1 cellular context compared by ENCODE assay signal in the genomic region with DNA sequence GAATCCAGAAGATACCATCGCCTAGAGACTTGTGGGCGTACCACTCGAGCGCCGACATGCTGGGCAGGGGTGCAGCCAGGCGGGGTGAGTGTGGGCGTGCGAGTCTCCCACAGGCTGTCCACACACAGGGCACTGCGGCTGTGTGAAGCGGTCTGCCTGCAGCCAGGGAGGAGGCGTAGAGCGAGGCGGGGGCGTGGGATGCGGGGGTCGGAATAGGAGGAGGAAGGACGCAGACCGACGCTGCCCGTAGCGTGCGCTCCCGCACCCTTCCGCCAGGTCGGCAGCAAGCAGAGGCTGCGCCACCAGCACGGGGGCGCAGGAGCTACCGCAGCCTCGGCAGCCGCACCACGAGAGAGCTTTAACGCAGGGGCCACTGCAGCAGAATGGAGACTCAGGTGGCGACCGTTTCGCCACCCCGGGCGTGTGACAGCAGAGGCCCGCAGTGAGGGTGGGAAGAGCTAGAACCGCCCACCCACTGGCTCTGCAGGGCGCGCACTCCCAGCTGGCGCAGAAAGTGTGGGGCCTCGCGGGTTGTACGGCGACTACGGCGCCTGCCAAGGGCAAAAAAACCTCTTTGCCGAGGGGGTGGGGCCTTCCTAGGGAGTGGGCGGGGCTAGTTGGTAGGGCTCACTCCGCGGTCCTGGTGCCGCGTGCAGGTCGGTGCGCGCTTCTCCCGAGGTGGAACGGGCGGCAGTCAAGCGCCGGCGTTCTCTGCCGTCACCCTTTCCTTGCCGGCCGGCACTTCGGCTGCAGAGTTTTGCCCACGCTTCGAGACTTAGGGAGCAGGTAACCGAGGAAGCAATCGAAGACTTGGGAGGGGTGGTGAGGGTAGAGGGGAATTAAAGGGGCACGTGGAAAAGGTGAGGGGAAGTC.
TF ChIP-seq lines count a peak whose summit lies in the region.

Gene MBLAC2 (minus strand): TSS at position 537 of the 873 bp plus-strand sequence. CDS start 479 bp downstream, at position 58.
Gene POLR3G (plus strand): TSS at position 630 of the 873 bp plus-strand sequence. CDS start 10,704 bp downstream, outside the sequence.

TF ChIP-seq in HEK293, 187 proteins besides CTCF, POLR2A, EP300 and RAD21 (continued from another document and continues in another):
- TF ChIP-seq, protein P1, sequence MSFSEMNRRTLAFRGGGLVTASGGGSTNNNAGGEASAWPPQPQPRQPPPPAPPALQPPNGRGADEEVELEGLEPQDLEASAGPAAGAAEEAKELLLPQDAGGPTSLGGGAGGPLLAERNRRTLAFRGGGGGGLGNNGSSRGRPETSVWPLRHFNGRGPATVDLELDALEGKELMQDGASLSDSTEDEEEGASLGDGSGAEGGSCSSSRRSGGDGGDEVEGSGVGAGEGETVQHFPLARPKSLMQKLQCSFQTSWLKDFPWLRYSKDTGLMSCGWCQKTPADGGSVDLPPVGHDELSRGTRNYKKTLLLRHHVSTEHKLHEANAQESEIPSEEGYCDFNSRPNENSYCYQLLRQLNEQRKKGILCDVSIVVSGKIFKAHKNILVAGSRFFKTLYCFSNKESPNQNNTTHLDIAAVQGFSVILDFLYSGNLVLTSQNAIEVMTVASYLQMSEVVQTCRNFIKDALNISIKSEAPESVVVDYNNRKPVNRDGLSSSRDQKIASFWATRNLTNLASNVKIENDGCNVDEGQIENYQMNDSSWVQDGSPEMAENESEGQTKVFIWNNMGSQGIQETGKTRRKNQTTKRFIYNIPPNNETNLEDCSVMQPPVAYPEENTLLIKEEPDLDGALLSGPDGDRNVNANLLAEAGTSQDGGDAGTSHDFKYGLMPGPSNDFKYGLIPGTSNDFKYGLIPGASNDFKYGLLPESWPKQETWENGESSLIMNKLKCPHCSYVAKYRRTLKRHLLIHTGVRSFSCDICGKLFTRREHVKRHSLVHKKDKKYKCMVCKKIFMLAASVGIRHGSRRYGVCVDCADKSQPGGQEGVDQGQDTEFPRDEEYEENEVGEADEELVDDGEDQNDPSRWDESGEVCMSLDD (tag by site-specific recombination; IDR thresholded peaks at IDR 0.05), result peak; percentile 84
- no peak for TF ChIP-seq ZNF654 (tag by site-specific recombination; IDR thresholded peaks at IDR 0.05; ENCODE audit: low read depth)
- TF ChIP-seq ZNF423 (tag by site-specific recombination; IDR thresholded peaks at IDR 0.05), result peak; percentile 92
- TF ChIP-seq EGR2 (tag by site-specific recombination; IDR thresholded peaks at IDR 0.05; ENCODE audit: low read depth), result peak; percentile 99
- TF ChIP-seq ZNF596 (tag by site-specific recombination; IDR thresholded peaks at IDR 0.05), result no peak; the same call in 1 of the 2 replicates
- peak; percentile 82; the same call in 1 of the 2 replicates for TF ChIP-seq ZNF660 (tag by site-specific recombination; IDR thresholded peaks at IDR 0.05)
- TF ChIP-seq ZNF26 (tag by site-specific recombination; IDR thresholded peaks at IDR 0.05), result no peak
- TF ChIP-seq SP2 (tag by site-specific recombination; IDR thresholded peaks at IDR 0.05), result peak; percentile 89
- no peak for TF ChIP-seq ZNF37A (tag by site-specific recombination; IDR thresholded peaks at IDR 0.05)
- TF ChIP-seq ZBTB17 (tag by site-specific recombination; IDR thresholded peaks at IDR 0.05), result peak; percentile 90
- peak; percentile 37 for TF ChIP-seq WT1 (tag by site-specific recombination; IDR thresholded peaks at IDR 0.05)
- TF ChIP-seq SCRT2 (tag by site-specific recombination; IDR thresholded peaks at IDR 0.05), result 0 out of 2 replicates have a peak, but pooled peaks have one; percentile 23
- TF ChIP-seq ZSCAN23 (tag by site-specific recombination; IDR thresholded peaks at IDR 0.05), result peak; percentile 60; the same call in 1 of the 2 replicates
- TF ChIP-seq ZNF488 (tag by site-specific recombination; IDR thresholded peaks at IDR 0.05), result no peak
- peak; percentile 69 for TF ChIP-seq ZNF398 (tag by site-specific recombination; IDR thresholded peaks at IDR 0.05)
- TF ChIP-seq ZNF610 (tag by site-specific recombination; IDR thresholded peaks at IDR 0.05; ENCODE audit: borderline replicate concordance), result peak; percentile 63; the same call in 1 of the 2 replicates
- peak; percentile 86 for TF ChIP-seq ZBTB20 (tag by site-specific recombination; IDR thresholded peaks at IDR 0.05)
- peak; percentile 40; the same call in 1 of the 2 replicates for TF ChIP-seq IKZF3 (tag by site-specific recombination; IDR thresholded peaks at IDR 0.05)
- TF ChIP-seq ZNF785 (tag by site-specific recombination; IDR thresholded peaks at IDR 0.05), result peak; percentile 53
- TF ChIP-seq ZNF248 (tag by site-specific recombination; IDR thresholded peaks at IDR 0.05), result no peak
- no peak for TF ChIP-seq HOXA7 (CRISPR knock-in tag; IDR thresholded peaks at IDR 0.05; ENCODE audit: borderline replicate concordance)
- 0 out of 2 replicates have a peak, but pooled peaks have one; percentile 70 for TF ChIP-seq ZBTB7A (tag by site-specific recombination; IDR thresholded peaks at IDR 0.05; ENCODE audit: low read depth)
- TF ChIP-seq ZNF561 (tag by site-specific recombination; IDR thresholded peaks at IDR 0.05; ENCODE audit: borderline replicate concordance), result peak; percentile 98
- peak; percentile 81 for TF ChIP-seq KLF10 (tag by site-specific recombination; IDR thresholded peaks at IDR 0.05)
- no peak for TF ChIP-seq ZNF707 (tag by site-specific recombination; IDR thresholded peaks at IDR 0.05)
- no peak for TF ChIP-seq ZSCAN16 (tag by site-specific recombination; IDR thresholded peaks at IDR 0.05)
- no peak for TF ChIP-seq ZNF510 (tag by site-specific recombination; IDR thresholded peaks at IDR 0.05; ENCODE audit: insufficient replicate concordance)
- peak; percentile 94 for TF ChIP-seq ZNF600 (tag by site-specific recombination; IDR thresholded peaks at IDR 0.05)
- TF ChIP-seq SALL2 (tag by site-specific recombination; IDR thresholded peaks at IDR 0.05; ENCODE audit: borderline replicate concordance), result no peak
- no peak for TF ChIP-seq ZNF585B (tag by site-specific recombination; IDR thresholded peaks at IDR 0.05)
- TF ChIP-seq TSHZ1 (tag by site-specific recombination; IDR thresholded peaks at IDR 0.05; ENCODE audit: borderline replicate concordance), result no peak; the same call in 1 of the 2 replicates
- TF ChIP-seq ZSCAN30 (tag by site-specific recombination; IDR thresholded peaks at IDR 0.05), result peak; percentile 36; the same call in 1 of the 2 replicates
- TF ChIP-seq ZNF521 (tag by site-specific recombination; IDR thresholded peaks at IDR 0.05), result no peak
- TF ChIP-seq ZNF202 (tag by site-specific recombination; IDR thresholded peaks at IDR 0.05; ENCODE audit: borderline replicate concordance), result no peak
- no peak for TF ChIP-seq ZNF555 (tag by site-specific recombination; conservative IDR thresholded peaks at IDR 0.05)
- no peak for TF ChIP-seq ZNF146 (tag by site-specific recombination; IDR thresholded peaks at IDR 0.05)
- no peak for TF ChIP-seq ZNF426 (tag by site-specific recombination; IDR thresholded peaks at IDR 0.05)
- TF ChIP-seq ZNF449 (tag by site-specific recombination; IDR thresholded peaks at IDR 0.05), result peak; percentile 78
- TF ChIP-seq ZNF629 (tag by site-specific recombination; IDR thresholded peaks at IDR 0.05), result peak; percentile 80
- peak; percentile 87 for TF ChIP-seq SP7 (tag by site-specific recombination; IDR thresholded peaks at IDR 0.05)
- no peak for TF ChIP-seq ZNF302 (tag by site-specific recombination; IDR thresholded peaks at IDR 0.05; ENCODE audit: low read depth)
- no peak for TF ChIP-seq MYNN (tag by site-specific recombination; IDR thresholded peaks at IDR 0.05; ENCODE audit: borderline replicate concordance)
- TF ChIP-seq ZNF184 (tag by site-specific recombination; IDR thresholded peaks at IDR 0.05), result no peak
- TF ChIP-seq PRDM1 (tag by site-specific recombination; IDR thresholded peaks at IDR 0.05), result peak; percentile 75
- TF ChIP-seq ZNF148 (tag by site-specific recombination; IDR thresholded peaks at IDR 0.05; ENCODE audit: borderline replicate concordance), result no peak
